In the genomic region with DNA sequence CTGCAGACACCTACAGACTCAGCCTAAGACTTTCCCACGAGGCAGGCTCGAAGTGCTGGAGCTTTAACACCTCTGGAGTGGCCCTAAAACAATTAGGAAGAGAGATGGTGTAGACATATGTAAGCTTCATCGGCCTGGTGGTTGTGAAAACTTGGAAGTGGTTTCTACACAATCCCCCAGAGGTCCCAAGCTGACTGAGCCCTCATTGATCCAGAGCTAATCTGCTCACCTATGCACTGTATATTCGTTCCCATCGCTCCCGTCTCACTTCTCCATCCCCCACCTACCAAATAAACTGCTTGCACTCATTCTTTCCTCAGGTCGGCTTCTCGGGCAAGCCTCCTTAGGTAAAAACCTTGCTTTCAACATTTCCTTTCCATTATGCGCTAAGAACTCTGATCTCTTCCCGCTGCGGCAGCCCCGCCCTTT, we compare ENCODE assay signal across 1 cellular context.
TF ChIP-seq lines count a peak whose summit lies in the region.

No MANE protein-coding gene starts in this region.

TF ChIP-seq in H1, 55 proteins besides CTCF, POLR2A, EP300 and RAD21:
- TF ChIP-seq E2F6 (IDR thresholded peaks at IDR 0.05) (no peak), POU5F1 (IDR thresholded peaks at IDR 0.05; ENCODE audit: low read depth, low read length) (no peak), CBX5 (IDR thresholded peaks at IDR 0.05; ENCODE audit: low read depth, low read length) (no peak), SIN3A (conservative IDR thresholded peaks at IDR 0.05 in 1 of 2, IDR thresholded peaks at IDR 0.05 in 1 of 2; ENCODE audit: low read depth in 1 of 2, low read length in 2 of 2) (0 out of 4 replicates have a peak, but pooled peaks of 1 of the 2 experiments have one; percentile 2), CHD2 (IDR thresholded peaks at IDR 0.05; ENCODE audit: low read length) (no peak)
